In the genomic region with DNA sequence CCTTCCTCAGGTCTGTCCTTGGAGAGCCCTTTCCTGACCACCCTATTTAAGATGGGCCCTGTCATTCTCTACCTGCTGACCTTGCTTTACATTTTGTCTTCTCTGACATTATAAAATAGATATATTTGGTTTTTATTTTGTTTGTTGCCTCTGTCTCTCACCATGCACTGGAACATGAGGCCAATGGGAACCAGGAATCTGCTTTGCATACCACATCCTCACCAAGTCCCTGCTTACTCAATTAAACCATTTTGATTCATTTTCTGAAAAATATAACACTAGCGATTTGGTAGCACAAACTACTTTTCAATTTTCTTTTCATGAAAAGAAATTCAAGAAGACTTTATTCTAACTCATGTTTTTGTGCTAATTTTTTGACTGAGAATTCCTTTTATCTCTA, we compare ENCODE assay signal across 3 cellular contexts.
TF ChIP-seq lines count a peak whose summit lies in the region.

No MANE protein-coding gene starts in this region.

TF ChIP-seq in SK-N-SH, 30 proteins besides CTCF, POLR2A, EP300 and RAD21:
- TF ChIP-seq YY1 (IDR thresholded peaks at IDR 0.05; ENCODE audit: low read depth): no peak
- TF ChIP-seq, protein P1, sequence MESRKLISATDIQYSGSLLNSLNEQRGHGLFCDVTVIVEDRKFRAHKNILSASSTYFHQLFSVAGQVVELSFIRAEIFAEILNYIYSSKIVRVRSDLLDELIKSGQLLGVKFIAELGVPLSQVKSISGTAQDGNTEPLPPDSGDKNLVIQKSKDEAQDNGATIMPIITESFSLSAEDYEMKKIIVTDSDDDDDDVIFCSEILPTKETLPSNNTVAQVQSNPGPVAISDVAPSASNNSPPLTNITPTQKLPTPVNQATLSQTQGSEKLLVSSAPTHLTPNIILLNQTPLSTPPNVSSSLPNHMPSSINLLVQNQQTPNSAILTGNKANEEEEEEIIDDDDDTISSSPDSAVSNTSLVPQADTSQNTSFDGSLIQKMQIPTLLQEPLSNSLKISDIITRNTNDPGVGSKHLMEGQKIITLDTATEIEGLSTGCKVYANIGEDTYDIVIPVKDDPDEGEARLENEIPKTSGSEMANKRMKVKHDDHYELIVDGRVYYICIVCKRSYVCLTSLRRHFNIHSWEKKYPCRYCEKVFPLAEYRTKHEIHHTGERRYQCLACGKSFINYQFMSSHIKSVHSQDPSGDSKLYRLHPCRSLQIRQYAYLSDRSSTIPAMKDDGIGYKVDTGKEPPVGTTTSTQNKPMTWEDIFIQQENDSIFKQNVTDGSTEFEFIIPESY (IDR thresholded peaks at IDR 0.05; ENCODE audit: borderline replicate concordance, low read depth): no peak
- TF ChIP-seq TEAD4 (IDR thresholded peaks at IDR 0.05; ENCODE audit: borderline replicate concordance, insufficient read depth): no peak
- no peak for TF ChIP-seq POLR2AphosphoS5 (IDR thresholded peaks at IDR 0.05; ENCODE audit: low read depth, low read length)
- no peak for TF ChIP-seq SMC3 (IDR thresholded peaks at IDR 0.05; ENCODE audit: low read depth, low read length)
- no peak for TF ChIP-seq ELF1 (IDR thresholded peaks at IDR 0.05)
- TF ChIP-seq, protein P2, sequence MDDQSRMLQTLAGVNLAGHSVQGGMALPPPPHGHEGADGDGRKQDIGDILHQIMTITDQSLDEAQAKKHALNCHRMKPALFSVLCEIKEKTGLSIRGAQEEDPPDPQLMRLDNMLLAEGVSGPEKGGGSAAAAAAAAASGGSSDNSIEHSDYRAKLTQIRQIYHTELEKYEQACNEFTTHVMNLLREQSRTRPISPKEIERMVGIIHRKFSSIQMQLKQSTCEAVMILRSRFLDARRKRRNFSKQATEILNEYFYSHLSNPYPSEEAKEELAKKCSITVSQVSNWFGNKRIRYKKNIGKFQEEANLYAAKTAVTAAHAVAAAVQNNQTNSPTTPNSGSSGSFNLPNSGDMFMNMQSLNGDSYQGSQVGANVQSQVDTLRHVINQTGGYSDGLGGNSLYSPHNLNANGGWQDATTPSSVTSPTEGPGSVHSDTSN (IDR thresholded peaks at IDR 0.05): no peak
- no peak for TF ChIP-seq NFIC (IDR thresholded peaks at IDR 0.05; ENCODE audit: borderline replicate concordance)
- TF ChIP-seq, protein P3, sequence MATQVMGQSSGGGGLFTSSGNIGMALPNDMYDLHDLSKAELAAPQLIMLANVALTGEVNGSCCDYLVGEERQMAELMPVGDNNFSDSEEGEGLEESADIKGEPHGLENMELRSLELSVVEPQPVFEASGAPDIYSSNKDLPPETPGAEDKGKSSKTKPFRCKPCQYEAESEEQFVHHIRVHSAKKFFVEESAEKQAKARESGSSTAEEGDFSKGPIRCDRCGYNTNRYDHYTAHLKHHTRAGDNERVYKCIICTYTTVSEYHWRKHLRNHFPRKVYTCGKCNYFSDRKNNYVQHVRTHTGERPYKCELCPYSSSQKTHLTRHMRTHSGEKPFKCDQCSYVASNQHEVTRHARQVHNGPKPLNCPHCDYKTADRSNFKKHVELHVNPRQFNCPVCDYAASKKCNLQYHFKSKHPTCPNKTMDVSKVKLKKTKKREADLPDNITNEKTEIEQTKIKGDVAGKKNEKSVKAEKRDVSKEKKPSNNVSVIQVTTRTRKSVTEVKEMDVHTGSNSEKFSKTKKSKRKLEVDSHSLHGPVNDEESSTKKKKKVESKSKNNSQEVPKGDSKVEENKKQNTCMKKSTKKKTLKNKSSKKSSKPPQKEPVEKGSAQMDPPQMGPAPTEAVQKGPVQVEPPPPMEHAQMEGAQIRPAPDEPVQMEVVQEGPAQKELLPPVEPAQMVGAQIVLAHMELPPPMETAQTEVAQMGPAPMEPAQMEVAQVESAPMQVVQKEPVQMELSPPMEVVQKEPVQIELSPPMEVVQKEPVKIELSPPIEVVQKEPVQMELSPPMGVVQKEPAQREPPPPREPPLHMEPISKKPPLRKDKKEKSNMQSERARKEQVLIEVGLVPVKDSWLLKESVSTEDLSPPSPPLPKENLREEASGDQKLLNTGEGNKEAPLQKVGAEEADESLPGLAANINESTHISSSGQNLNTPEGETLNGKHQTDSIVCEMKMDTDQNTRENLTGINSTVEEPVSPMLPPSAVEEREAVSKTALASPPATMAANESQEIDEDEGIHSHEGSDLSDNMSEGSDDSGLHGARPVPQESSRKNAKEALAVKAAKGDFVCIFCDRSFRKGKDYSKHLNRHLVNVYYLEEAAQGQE (IDR thresholded peaks at IDR 0.05; ENCODE audit: low read depth, low read length): no peak

TF ChIP-seq in SK-N-SH treated with all-trans-retinoic acid at 6 μM for 48 hours, 23 proteins besides CTCF, POLR2A, EP300 and RAD21:
- TF ChIP-seq ARNTL (CRISPR knock-in tag; IDR thresholded peaks at IDR 0.05; ENCODE audit: borderline replicate concordance, low read depth) (no peak), ZNF565 (CRISPR knock-in tag; conservative IDR thresholded peaks at IDR 0.05; ENCODE audit: low read depth) (no peak), ZNF8 (CRISPR knock-in tag; IDR thresholded peaks at IDR 0.05) (no peak), ZC3H10 (CRISPR knock-in tag; IDR thresholded peaks at IDR 0.05) (no peak), ZFP3 (CRISPR knock-in tag; IDR thresholded peaks at IDR 0.05) (no peak)
- TF ChIP-seq, protein P4, sequence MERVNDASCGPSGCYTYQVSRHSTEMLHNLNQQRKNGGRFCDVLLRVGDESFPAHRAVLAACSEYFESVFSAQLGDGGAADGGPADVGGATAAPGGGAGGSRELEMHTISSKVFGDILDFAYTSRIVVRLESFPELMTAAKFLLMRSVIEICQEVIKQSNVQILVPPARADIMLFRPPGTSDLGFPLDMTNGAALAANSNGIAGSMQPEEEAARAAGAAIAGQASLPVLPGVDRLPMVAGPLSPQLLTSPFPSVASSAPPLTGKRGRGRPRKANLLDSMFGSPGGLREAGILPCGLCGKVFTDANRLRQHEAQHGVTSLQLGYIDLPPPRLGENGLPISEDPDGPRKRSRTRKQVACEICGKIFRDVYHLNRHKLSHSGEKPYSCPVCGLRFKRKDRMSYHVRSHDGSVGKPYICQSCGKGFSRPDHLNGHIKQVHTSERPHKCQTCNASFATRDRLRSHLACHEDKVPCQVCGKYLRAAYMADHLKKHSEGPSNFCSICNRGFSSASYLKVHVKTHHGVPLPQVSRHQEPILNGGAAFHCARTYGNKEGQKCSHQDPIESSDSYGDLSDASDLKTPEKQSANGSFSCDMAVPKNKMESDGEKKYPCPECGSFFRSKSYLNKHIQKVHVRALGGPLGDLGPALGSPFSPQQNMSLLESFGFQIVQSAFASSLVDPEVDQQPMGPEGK (CRISPR knock-in tag; IDR thresholded peaks at IDR 0.05; ENCODE audit: borderline replicate concordance): no peak

TF ChIP-seq in H1, 55 proteins besides CTCF, POLR2A, EP300 and RAD21:
- TF ChIP-seq, protein P5, sequence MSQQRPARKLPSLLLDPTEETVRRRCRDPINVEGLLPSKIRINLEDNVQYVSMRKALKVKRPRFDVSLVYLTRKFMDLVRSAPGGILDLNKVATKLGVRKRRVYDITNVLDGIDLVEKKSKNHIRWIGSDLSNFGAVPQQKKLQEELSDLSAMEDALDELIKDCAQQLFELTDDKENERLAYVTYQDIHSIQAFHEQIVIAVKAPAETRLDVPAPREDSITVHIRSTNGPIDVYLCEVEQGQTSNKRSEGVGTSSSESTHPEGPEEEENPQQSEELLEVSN (IDR thresholded peaks at IDR 0.05): no peak
- TF ChIP-seq SIN3A (conservative IDR thresholded peaks at IDR 0.05 in 1 of 2, IDR thresholded peaks at IDR 0.05 in 1 of 2; ENCODE audit: low read depth in 1 of 2, low read length in 2 of 2) (no peak), SRF (IDR thresholded peaks at IDR 0.05; ENCODE audit: low read depth, low read length) (no peak), KDM4A (IDR thresholded peaks at IDR 0.05; ENCODE audit: low read depth, low read length, severe bottlenecking) (no peak), FOSL1 (IDR thresholded peaks at IDR 0.05; ENCODE audit: insufficient read depth, low read depth, low read length) (no peak), HDAC6 (IDR thresholded peaks at IDR 0.05; ENCODE audit: low read depth, low read length) (no peak), NANOG (IDR thresholded peaks at IDR 0.05; ENCODE audit: insufficient read depth, low read depth, low read length, poor library complexity, severe bottlenecking) (no peak), GABPA (IDR thresholded peaks at IDR 0.05; ENCODE audit: borderline replicate concordance, insufficient read depth, low read length) (no peak), CTBP2 (IDR thresholded peaks at IDR 0.05; ENCODE audit: borderline replicate concordance, insufficient read depth, insufficient read length, low read length) (no peak), HDAC2 (IDR thresholded peaks at IDR 0.05; ENCODE audit: borderline replicate concordance in 1 of 2, low read depth in 2 of 2, low read length in 2 of 2) (no peak), POLR2AphosphoS5 (IDR thresholded peaks at IDR 0.05; ENCODE audit: low read depth, low read length) (no peak), ASH2L (IDR thresholded peaks at IDR 0.05; ENCODE audit: low read length) (no peak), CEBPB (IDR thresholded peaks at IDR 0.05; ENCODE audit: low read depth, low read length) (no peak), JUND (IDR thresholded peaks at IDR 0.05; ENCODE audit: low read length) (no peak), CHD1 (IDR thresholded peaks at IDR 0.05; ENCODE audit: low read depth, low read length) (no peak), TEAD4 (IDR thresholded peaks at IDR 0.05; ENCODE audit: low read depth, low read length) (no peak), TAF1 (IDR thresholded peaks at IDR 0.05; ENCODE audit: low read depth, low read length) (no peak), TAF7 (optimal IDR thresholded peaks at IDR 0.05; ENCODE audit: borderline replicate concordance, low read depth, low read length) (no peak), SP4 (IDR thresholded peaks at IDR 0.05; ENCODE audit: low read length) (no peak)
- TF ChIP-seq, protein P6, sequence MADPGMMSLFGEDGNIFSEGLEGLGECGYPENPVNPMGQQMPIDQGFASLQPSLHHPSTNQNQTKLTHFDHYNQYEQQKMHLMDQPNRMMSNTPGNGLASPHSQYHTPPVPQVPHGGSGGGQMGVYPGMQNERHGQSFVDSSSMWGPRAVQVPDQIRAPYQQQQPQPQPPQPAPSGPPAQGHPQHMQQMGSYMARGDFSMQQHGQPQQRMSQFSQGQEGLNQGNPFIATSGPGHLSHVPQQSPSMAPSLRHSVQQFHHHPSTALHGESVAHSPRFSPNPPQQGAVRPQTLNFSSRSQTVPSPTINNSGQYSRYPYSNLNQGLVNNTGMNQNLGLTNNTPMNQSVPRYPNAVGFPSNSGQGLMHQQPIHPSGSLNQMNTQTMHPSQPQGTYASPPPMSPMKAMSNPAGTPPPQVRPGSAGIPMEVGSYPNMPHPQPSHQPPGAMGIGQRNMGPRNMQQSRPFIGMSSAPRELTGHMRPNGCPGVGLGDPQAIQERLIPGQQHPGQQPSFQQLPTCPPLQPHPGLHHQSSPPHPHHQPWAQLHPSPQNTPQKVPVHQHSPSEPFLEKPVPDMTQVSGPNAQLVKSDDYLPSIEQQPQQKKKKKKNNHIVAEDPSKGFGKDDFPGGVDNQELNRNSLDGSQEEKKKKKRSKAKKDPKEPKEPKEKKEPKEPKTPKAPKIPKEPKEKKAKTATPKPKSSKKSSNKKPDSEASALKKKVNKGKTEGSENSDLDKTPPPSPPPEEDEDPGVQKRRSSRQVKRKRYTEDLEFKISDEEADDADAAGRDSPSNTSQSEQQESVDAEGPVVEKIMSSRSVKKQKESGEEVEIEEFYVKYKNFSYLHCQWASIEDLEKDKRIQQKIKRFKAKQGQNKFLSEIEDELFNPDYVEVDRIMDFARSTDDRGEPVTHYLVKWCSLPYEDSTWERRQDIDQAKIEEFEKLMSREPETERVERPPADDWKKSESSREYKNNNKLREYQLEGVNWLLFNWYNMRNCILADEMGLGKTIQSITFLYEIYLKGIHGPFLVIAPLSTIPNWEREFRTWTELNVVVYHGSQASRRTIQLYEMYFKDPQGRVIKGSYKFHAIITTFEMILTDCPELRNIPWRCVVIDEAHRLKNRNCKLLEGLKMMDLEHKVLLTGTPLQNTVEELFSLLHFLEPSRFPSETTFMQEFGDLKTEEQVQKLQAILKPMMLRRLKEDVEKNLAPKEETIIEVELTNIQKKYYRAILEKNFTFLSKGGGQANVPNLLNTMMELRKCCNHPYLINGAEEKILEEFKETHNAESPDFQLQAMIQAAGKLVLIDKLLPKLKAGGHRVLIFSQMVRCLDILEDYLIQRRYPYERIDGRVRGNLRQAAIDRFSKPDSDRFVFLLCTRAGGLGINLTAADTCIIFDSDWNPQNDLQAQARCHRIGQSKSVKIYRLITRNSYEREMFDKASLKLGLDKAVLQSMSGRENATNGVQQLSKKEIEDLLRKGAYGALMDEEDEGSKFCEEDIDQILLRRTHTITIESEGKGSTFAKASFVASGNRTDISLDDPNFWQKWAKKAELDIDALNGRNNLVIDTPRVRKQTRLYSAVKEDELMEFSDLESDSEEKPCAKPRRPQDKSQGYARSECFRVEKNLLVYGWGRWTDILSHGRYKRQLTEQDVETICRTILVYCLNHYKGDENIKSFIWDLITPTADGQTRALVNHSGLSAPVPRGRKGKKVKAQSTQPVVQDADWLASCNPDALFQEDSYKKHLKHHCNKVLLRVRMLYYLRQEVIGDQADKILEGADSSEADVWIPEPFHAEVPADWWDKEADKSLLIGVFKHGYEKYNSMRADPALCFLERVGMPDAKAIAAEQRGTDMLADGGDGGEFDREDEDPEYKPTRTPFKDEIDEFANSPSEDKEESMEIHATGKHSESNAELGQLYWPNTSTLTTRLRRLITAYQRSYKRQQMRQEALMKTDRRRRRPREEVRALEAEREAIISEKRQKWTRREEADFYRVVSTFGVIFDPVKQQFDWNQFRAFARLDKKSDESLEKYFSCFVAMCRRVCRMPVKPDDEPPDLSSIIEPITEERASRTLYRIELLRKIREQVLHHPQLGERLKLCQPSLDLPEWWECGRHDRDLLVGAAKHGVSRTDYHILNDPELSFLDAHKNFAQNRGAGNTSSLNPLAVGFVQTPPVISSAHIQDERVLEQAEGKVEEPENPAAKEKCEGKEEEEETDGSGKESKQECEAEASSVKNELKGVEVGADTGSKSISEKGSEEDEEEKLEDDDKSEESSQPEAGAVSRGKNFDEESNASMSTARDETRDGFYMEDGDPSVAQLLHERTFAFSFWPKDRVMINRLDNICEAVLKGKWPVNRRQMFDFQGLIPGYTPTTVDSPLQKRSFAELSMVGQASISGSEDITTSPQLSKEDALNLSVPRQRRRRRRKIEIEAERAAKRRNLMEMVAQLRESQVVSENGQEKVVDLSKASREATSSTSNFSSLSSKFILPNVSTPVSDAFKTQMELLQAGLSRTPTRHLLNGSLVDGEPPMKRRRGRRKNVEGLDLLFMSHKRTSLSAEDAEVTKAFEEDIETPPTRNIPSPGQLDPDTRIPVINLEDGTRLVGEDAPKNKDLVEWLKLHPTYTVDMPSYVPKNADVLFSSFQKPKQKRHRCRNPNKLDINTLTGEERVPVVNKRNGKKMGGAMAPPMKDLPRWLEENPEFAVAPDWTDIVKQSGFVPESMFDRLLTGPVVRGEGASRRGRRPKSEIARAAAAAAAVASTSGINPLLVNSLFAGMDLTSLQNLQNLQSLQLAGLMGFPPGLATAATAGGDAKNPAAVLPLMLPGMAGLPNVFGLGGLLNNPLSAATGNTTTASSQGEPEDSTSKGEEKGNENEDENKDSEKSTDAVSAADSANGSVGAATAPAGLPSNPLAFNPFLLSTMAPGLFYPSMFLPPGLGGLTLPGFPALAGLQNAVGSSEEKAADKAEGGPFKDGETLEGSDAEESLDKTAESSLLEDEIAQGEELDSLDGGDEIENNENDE (IDR thresholded peaks at IDR 0.05; ENCODE audit: insufficient replicate concordance, low read length): no peak
TF ChIP-seq in H1: peak in this region for 0.
